Comparison of ENCODE assay signal across 8 cellular contexts in genomic region chr9:37574996-37575395, GRCh38. TPM values are rescaled to one million over a fixed set of nuclear protein-coding genes. Genes with fewer than 3 reads are reported as not detected.
A peak's percentile ranks its signal among the peaks of the same experiment; 100 is the strongest.
DNase-seq lines count a peak whose midpoint lies in the region; ATAC-seq and TF ChIP-seq lines count a peak whose summit lies in the region.

No MANE protein-coding gene starts in this region.

- peaks cover 32 to 51% (median 46%) of the 10 kb centered on the region in 3 donors for H3K4me1 Mint-ChIP-seq in IgD-negative memory B cell
- H3K4me1 Mint-ChIP-seq in naive thymus-derived CD8-positive, alpha-beta T cell = peaks cover 7 to 31% (median 21%) of the 10 kb centered on the region in 4 donors

- peak overlapping the region; percentile 93 to 99 (median 96) for H3K27ac Mint-ChIP-seq in IgD-negative memory B cell
- H3K27ac Mint-ChIP-seq in naive thymus-derived CD8-positive, alpha-beta T cell = no peak overlapping the region

- TF ChIP-seq CTCF in AG10803 (conservative IDR thresholded peaks at IDR 0.05; ENCODE audit: low read length) = no peak

- peak overlapping the region; percentile 66 for H3K4me3 ChIP-seq in AG10803 (ENCODE audit: low read length)

- peak overlapping the region; percentile 58 for H3K27ac ChIP-seq in caudate nucleus (ENCODE audit: low read depth, low read length)

- no peaks in the 10 kb centered on the region for H3K9me3 Mint-ChIP-seq in IgD-negative memory B cell
- H3K9me3 Mint-ChIP-seq in naive thymus-derived CD8-positive, alpha-beta T cell = no peaks in the 10 kb centered on the region

- peaks cover 10% of the 10 kb centered on the region for H3K36me3 Mint-ChIP-seq in IgD-negative memory B cell
- peaks cover 0 to 3% (median 0%) of the 10 kb centered on the region in 3 donors for H3K36me3 Mint-ChIP-seq in naive thymus-derived CD8-positive, alpha-beta T cell

- peak overlapping the region; percentile 95 to 98 (median 97) for H3K4me3 Mint-ChIP-seq in IgD-negative memory B cell
- peak overlapping the region; percentile 75 to 89 (median 82) for H3K4me3 Mint-ChIP-seq in naive thymus-derived CD8-positive, alpha-beta T cell

- DNase-seq in AG10803 (ENCODE audit: low read depth) (no peak), caudate nucleus (lab: John Stamatoyannopoulos, UW) (no peak), ureter (ENCODE audit: low spot score) (no peak), iPS-NIHi11 (ENCODE audit: low spot score) (no peak), NCI-H510A (lab: John Stamatoyannopoulos, UW) (no peak), COR-L47 (lab: John Stamatoyannopoulos, UW) (no peak)
- DNase-seq in naive thymus-derived CD8-positive, alpha-beta T cell = no peak

- no peak for ATAC-seq in naive thymus-derived CD8-positive, alpha-beta T cell

- H3K27me3 Mint-ChIP-seq in IgD-negative memory B cell = no peaks in the 10 kb centered on the region
- H3K27me3 Mint-ChIP-seq in naive thymus-derived CD8-positive, alpha-beta T cell = peaks cover 0 to 2% (median 0%) of the 10 kb centered on the region in 5 donors

- POLR2A ChIA-PET in naive thymus-derived CD8-positive, alpha-beta T cell (lab: Charles Lee) = interaction anchor here (0.5 kb wide), 1 partner anchor 93 kb away, joined by 3 read pairs; no protein-coding TSS in a partner anchor

RNA-seq across cellular contexts. Expression of gene FBXO10, which starts 1.2 kb away (rescaled TPM):
- polyA plus RNA-seq in IgD-negative memory B cell = 15.1 TPM
- 1 to 10 TPM; 1.7 to 2.4 TPM for total RNA-seq in naive thymus-derived CD8-positive, alpha-beta T cell
- polyA plus RNA-seq in naive thymus-derived CD8-positive, alpha-beta T cell = under 1 TPM; 0.20 to 0.77 (median 0.40) TPM
- 7.5 TPM for total RNA-seq in ureter

RNA-seq across cellular contexts. Expression of gene TOMM5, which starts 17.4 kb away (rescaled TPM):
- polyA plus RNA-seq in IgD-negative memory B cell = 166 TPM
- total RNA-seq in naive thymus-derived CD8-positive, alpha-beta T cell = 10 to 100 TPM; 46.4 to 48.6 TPM
- polyA plus RNA-seq in naive thymus-derived CD8-positive, alpha-beta T cell = 100 to 1,000 TPM; 145 to 176 (median 169) TPM
- total RNA-seq in ureter = 72.7 TPM

Comparison
In these comparisons a context has a peak if more than half of its experiments do, and no peak if none do; other contexts are left out.
1. H3K27ac Mint-ChIP-seq: peak in IgD-negative memory B cell (3 of 3); none in naive thymus-derived CD8-positive, alpha-beta T cell (0 of 10).